1 cellular context compared by ENCODE assay signal in the genomic region with DNA sequence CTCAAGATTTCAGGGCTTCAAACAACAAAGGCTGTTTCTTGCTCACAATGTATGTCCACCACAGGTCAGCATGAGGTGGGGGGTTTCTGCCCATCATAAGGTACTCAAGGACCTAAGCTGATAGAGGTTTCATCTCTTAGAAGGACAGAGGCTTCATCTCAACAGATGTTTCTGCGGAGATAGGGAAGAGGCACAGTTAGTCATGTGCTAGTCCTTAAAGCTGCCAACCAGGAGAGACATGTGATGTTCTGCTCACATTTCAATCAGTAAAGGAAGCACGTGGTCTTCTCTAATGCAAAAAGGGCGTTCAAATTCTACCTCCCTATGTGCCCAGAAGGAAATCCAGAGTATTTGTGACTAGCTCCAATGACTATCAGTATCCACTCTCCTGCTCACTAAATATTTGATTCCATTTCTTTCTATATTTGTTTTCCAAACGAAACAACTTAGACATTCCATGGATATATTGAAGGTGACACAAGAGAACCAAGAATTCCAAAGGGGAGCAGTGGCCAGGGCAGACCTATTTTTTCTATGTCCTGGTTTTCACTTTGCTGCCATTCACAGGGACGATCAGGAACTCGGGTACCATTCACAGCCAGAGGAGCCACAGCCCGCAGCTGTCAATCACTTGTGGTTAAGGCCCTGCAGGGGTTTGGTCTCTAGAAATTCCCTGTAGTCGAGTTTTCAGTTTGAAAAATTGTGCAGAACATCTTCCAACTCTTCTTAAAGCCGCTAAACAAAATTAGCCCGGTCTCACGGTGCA.
TF ChIP-seq lines count a peak whose summit lies in the region.

No MANE protein-coding gene starts in this region.

TF ChIP-seq in IMR-90, 13 proteins besides CTCF, POLR2A, EP300 and RAD21:
- no peak for TF ChIP-seq SMC3 (IDR thresholded peaks at IDR 0.05; ENCODE audit: low read depth, low read length)
- no peak for TF ChIP-seq MXI1 (IDR thresholded peaks at IDR 0.05; ENCODE audit: borderline replicate concordance, low read depth, low read length)
- TF ChIP-seq MAFK (IDR thresholded peaks at IDR 0.05; ENCODE audit: low read depth, low read length) = no peak
- TF ChIP-seq RCOR1 (IDR thresholded peaks at IDR 0.05; ENCODE audit: insufficient replicate concordance, low read length) = no peak
- TF ChIP-seq RFX5 (IDR thresholded peaks at IDR 0.05; ENCODE audit: low read depth, low read length) = no peak
- no peak for TF ChIP-seq MAZ (IDR thresholded peaks at IDR 0.05; ENCODE audit: borderline replicate concordance, low read depth, low read length)
